Comparison of ENCODE assay signal across 13 cellular contexts in the genomic region with DNA sequence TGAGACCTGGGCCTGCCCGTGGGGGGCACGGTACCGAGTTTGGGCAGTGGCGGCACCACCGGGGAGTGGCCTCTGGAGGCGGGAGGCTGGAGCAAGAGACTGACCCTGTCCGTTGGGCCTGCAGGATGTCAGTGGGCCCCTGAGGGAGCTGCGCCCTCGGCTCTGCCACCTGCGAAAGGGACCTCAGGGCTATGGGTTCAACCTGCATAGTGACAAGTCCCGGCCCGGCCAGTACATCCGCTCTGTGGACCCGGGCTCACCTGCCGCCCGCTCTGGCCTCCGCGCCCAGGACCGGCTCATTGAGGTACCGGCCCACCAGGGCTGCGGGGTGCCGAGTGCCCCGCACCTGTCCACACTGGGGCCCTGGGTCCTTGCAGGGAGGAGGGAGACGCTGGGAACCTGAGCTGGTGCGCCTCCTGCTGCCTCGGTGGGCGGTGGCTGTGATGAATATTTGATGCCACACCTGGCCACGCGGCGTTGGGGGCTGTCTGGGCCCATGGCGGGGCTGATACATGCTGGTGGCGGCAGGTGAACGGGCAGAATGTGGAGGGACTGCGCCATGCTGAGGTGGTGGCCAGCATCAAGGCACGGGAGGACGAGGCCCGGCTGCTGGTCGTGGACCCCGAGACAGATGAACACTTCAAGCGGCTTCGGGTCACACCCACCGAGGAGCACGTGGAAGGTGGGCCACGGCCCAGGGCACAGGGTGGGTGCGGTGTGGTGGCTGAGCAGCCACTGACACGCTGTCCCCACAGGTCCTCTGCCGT. TPM values are rescaled to one million over a fixed set of nuclear protein-coding genes. Genes with fewer than 3 reads are reported as not detected.
DNase-seq lines count a peak whose midpoint lies in the region; ATAC-seq, FAIRE-seq and TF ChIP-seq lines count a peak whose summit lies in the region.
"Had no signal": no experiment of that assay in that cellular context is flagged by ENCODE, and none has a peak within 500 bp of the region (broad histone marks: within the 10 kb centered on the region; RNA-seq: fewer than 3 reads in every experiment).

No MANE protein-coding gene starts in this region.

- no peak for FAIRE-seq in astrocyte (lab: Jason Lieb, UNC)

- ATAC-seq in right lobe of liver (no peak), GM18861 (IDR thresholded peaks at IDR 0.05; ENCODE audit: unreplicated experiment) (no peak)

- H3K4me3 Mint-ChIP-seq in astrocyte (ENCODE audit: unreplicated experiment): no peak overlapping the region
- H3K4me3 Mint-ChIP-seq: activated naive CD4-positive, alpha-beta T cell treated with anti-CD3 and anti-CD28 coated beads, Interleukin-2, amount 10 ng/mL, durations not matched to agents 7 days and 5 days had no signal

- H3K4me2 ChIP-seq in BLaER1 (peak overlapping the region; percentile 94), astrocyte (ENCODE audit: low read length) (peak overlapping the region; percentile 84), smooth muscle cell (peak overlapping the region; percentile 73)

- TF ChIP-seq CTCF in astrocyte (IDR thresholded peaks at IDR 0.05; ENCODE audit: insufficient read depth, low read depth, low read length) (no peak), right lobe of liver (IDR thresholded peaks at IDR 0.05) (peak in 2 of 4 donors; percentile 6 to 16), smooth muscle cell (IDR thresholded peaks at IDR 0.05; ENCODE audit: borderline replicate concordance, insufficient read depth, poor library complexity, severe bottlenecking) (no peak), GM10266 (IDR thresholded peaks at IDR 0.05; ENCODE audit: control insufficient read depth, insufficient read depth, low read depth, missing control alignments) (no peak)

- TF ChIP-seq POLR2A in right lobe of liver (IDR thresholded peaks at IDR 0.05): no peak

- H3K27ac Mint-ChIP-seq in astrocyte (ENCODE audit: unreplicated experiment): no peak overlapping the region
- H3K27ac Mint-ChIP-seq: activated naive CD4-positive, alpha-beta T cell treated with anti-CD3 and anti-CD28 coated beads, Interleukin-2, amount 10 ng/mL, durations not matched to agents 7 days and 5 days had no signal

- peaks cover 100% of the 10 kb centered on the region for H3K4me1 ChIP-seq in BLaER1
- H3K4me1 ChIP-seq in astrocyte (ENCODE audit: insufficient read depth, low read length): peaks cover 80% of the 10 kb centered on the region
- H3K4me1 ChIP-seq in right lobe of liver: peaks cover 1 to 58% (median 23%) of the 10 kb centered on the region in 4 donors
- H3K4me1 ChIP-seq in smooth muscle cell (ENCODE audit: low read depth): peaks cover 21% of the 10 kb centered on the region

- H3K27me3 ChIP-seq in BLaER1: no peaks in the 10 kb centered on the region
- H3K27me3 ChIP-seq in astrocyte (ENCODE audit: insufficient read depth, low read length): no peaks in the 10 kb centered on the region
- H3K27me3 ChIP-seq in right lobe of liver: no peaks in the 10 kb centered on the region
- H3K27me3 ChIP-seq in smooth muscle cell (ENCODE audit: low read depth): no peaks in the 10 kb centered on the region

- H3K36me3 ChIP-seq in BLaER1: peaks cover 13% of the 10 kb centered on the region
- H3K36me3 ChIP-seq in astrocyte (ENCODE audit: insufficient read depth, low read length): no peaks in the 10 kb centered on the region
- peaks cover 0 to 6% (median 3%) of the 10 kb centered on the region in 4 donors for H3K36me3 ChIP-seq in right lobe of liver
- H3K36me3 ChIP-seq in smooth muscle cell (ENCODE audit: low read depth): no peaks in the 10 kb centered on the region
- H3K36me3 ChIP-seq: neutrophil had no signal

- H3K36me3 Mint-ChIP-seq in astrocyte (ENCODE audit: low read depth, unreplicated experiment): no peaks in the 10 kb centered on the region
- H3K36me3 Mint-ChIP-seq: activated naive CD4-positive, alpha-beta T cell treated with anti-CD3 and anti-CD28 coated beads, Interleukin-2, amount 10 ng/mL, durations not matched to agents 7 days and 5 days had no signal

- H3K4me3 ChIP-seq in BLaER1 (peak overlapping the region; percentile 24; the same call in 1 of the 2 replicates), astrocyte (ENCODE audit: insufficient read depth, low read depth, low read length) (peak overlapping the region; percentile 43), right lobe of liver (peak overlapping the region; percentile 39 to 81 (median 74)), smooth muscle cell (peak overlapping the region; percentile 2)

- 27% methylated on average over 2 of the region's 47 CpGs for WGBS in right lobe of liver (ENCODE audit: insufficient coverage, low coverage, low lambda C conversion rate, missing lambda C conversion rate)
- WGBS in smooth muscle cell (ENCODE audit: low lambda C conversion rate): 95% methylated on average over 41 of the region's 47 CpGs

- H3K9me3 Mint-ChIP-seq in astrocyte (ENCODE audit: unreplicated experiment): no peaks in the 10 kb centered on the region
- H3K9me3 Mint-ChIP-seq: activated naive CD4-positive, alpha-beta T cell treated with anti-CD3 and anti-CD28 coated beads, Interleukin-2, amount 10 ng/mL, durations not matched to agents 7 days and 5 days had no signal

- peak overlapping the region; percentile 78 for H3K27ac ChIP-seq in BLaER1
- H3K27ac ChIP-seq in astrocyte (ENCODE audit: low read depth, low read length): peak overlapping the region; percentile 90
- H3K27ac ChIP-seq in right lobe of liver: peak overlapping the region; percentile 86 to 96 (median 87)
- peak overlapping the region; percentile 94 for H3K27ac ChIP-seq in smooth muscle cell (ENCODE audit: low read depth)
- H3K27ac ChIP-seq: neutrophil had no signal

- H3K79me2 ChIP-seq in astrocyte (ENCODE audit: insufficient read depth, low read length) (peaks cover 45% of the 10 kb centered on the region), smooth muscle cell (ENCODE audit: low read depth) (no peaks in the 10 kb centered on the region)

- intact Hi-C loops in right lobe of liver (cut with DNase I): loop anchor here in 1 of 2 donors (5.0 kb wide), 1 partner anchor 116 kb away; no protein-coding TSS in a partner anchor

- peak overlapping the region; percentile 5 for H2AFZ ChIP-seq in astrocyte (ENCODE audit: low read depth, low read length)
- no peak overlapping the region for H2AFZ ChIP-seq in smooth muscle cell (ENCODE audit: low read depth)

- no peaks in the 10 kb centered on the region for H3F3A ChIP-seq in smooth muscle cell (ENCODE audit: low read depth)

- H3K9ac ChIP-seq in BLaER1: peak overlapping the region; percentile 66
- peak overlapping the region; percentile 75 for H3K9ac ChIP-seq in astrocyte (ENCODE audit: low read length)
- peak overlapping the region; percentile 77 for H3K9ac ChIP-seq in smooth muscle cell (ENCODE audit: low read depth)

- DNase-seq in astrocyte (ENCODE audit: low read depth) (no peak), right lobe of liver (peak in 2 of 3 donors; percentile 69 to 72), smooth muscle cell (lab: John Stamatoyannopoulos, UW; ENCODE audit: unreplicated experiment) (no peak), 8988T (no peak), GM10266 (ENCODE audit: extremely low spot score) (no peak)
- no peak for DNase-seq in stimulated activated CD4-positive, alpha-beta T cell treated with anti-CD3 and anti-CD28 coated beads, Interleukin-4, amount 100 ng/mL, for 4 hours
- DNase-seq: activated CD4-positive, alpha-beta T cell treated with anti-CD3 and anti-CD28 coated beads, Interleukin-2, amount 50 U/mL, for 4 hours; activated naive CD4-positive, alpha-beta T cell treated with anti-CD3 and anti-CD28 coated beads, Interleukin-2, amount 10 ng/mL, durations not matched to agents 7 days and 5 days; effector CD8-positive, alpha-beta T cell; MM.1S had no signal

- peaks cover 15% of the 10 kb centered on the region for H3K4me1 Mint-ChIP-seq in astrocyte (ENCODE audit: low read depth, unreplicated experiment)
- H3K4me1 Mint-ChIP-seq: activated naive CD4-positive, alpha-beta T cell treated with anti-CD3 and anti-CD28 coated beads, Interleukin-2, amount 10 ng/mL, durations not matched to agents 7 days and 5 days had no signal

- H4K20me1 ChIP-seq in BLaER1: no peaks in the 10 kb centered on the region
- H4K20me1 ChIP-seq in astrocyte (ENCODE audit: insufficient read depth, low read length): peaks cover 3% of the 10 kb centered on the region
- H4K20me1 ChIP-seq in smooth muscle cell (ENCODE audit: low read depth): no peaks in the 10 kb centered on the region

- H3K9me3 ChIP-seq in BLaER1 (no peaks in the 10 kb centered on the region), astrocyte (ENCODE audit: insufficient read depth, low read depth, low read length) (no peaks in the 10 kb centered on the region), right lobe of liver (no peaks in the 10 kb centered on the region), smooth muscle cell (replicated peaks; ENCODE audit: low read depth) (no peaks in the 10 kb centered on the region)
- H3K9me3 ChIP-seq: neutrophil had no signal

- no peaks in the 10 kb centered on the region for H3K27me3 Mint-ChIP-seq in astrocyte (ENCODE audit: low read depth, unreplicated experiment)

RNA-seq across cellular contexts. Expression of a gene that starts 9.7 kb away (rescaled TPM):
- 92.5 and 106 TPM in 2 replicates for total RNA-seq in astrocyte
- 100 to 1,000 TPM; 129 to 284 (median 186) TPM for total RNA-seq in right lobe of liver
- 14.4 and 21.8 TPM in 2 replicates for total RNA-seq in smooth muscle cell
- polyA plus RNA-seq in smooth muscle cell: 40.2 and 56.8 TPM in 2 replicates

RNA-seq across cellular contexts. Expression of a gene that starts 11.3 kb away (rescaled TPM):
- total RNA-seq in astrocyte (13.2 and 13.7 TPM in 2 replicates), right lobe of liver (100 to 1,000 TPM in 1 of 6 experiments, 10 to 100 TPM in 5; 12.0 to 127 (median 42.6) TPM), smooth muscle cell (14.6 and 23.8 TPM in 2 replicates)
- 36.5 and 39.3 TPM in 2 replicates for polyA plus RNA-seq in smooth muscle cell

RNA-seq across cellular contexts. Expression of a gene that starts 11.4 kb away (rescaled TPM):
- total RNA-seq in astrocyte (89.5 and 94.6 TPM in 2 replicates), right lobe of liver (100 to 1,000 TPM in 1 of 6 experiments, 10 to 100 TPM in 5; 25.7 to 124 (median 59.4) TPM), smooth muscle cell (29.7 and 64.5 TPM in 2 replicates)
- 74.7 and 110 TPM in 2 replicates for polyA plus RNA-seq in smooth muscle cell

RNA-seq across cellular contexts. Expression of a gene that starts 16.8 kb away (rescaled TPM):
- total RNA-seq in astrocyte (2.1 and 2.9 TPM in 2 replicates), right lobe of liver (10 to 100 TPM in 2 of 6 experiments, 1 to 10 TPM in 4; 2.7 to 12.3 (median 8.2) TPM), smooth muscle cell (13.1 and 30.9 TPM in 2 replicates)
- 185 and 193 TPM in 2 replicates for polyA plus RNA-seq in smooth muscle cell

RNA-seq across cellular contexts. Expression of a gene that starts 26.8 kb away (rescaled TPM):
- total RNA-seq in astrocyte (46.0 and 50.0 TPM in 2 replicates), right lobe of liver (10 to 100 TPM; 21.6 to 46.4 (median 25.0) TPM), smooth muscle cell (23.2 and 27.2 TPM in 2 replicates)
- polyA plus RNA-seq in smooth muscle cell: 27.9 and 32.7 TPM in 2 replicates

Comparison
In these comparisons a context has a peak if more than half of its experiments do, and no peak if none do; other contexts are left out.
1. H3K4me3 ChIP-seq: peak in every context shown above with its lines; median percentile 74 in right lobe of liver; 43 in astrocyte; 24 in BLaER1; 2 in smooth muscle cell.
2. DNase-seq: peak in right lobe of liver (2 of 3); none in astrocyte (single experiment), smooth muscle cell (single experiment), 8988T (single experiment), GM10266 (single experiment) and stimulated activated CD4-positive, alpha-beta T cell treated with anti-CD3 and anti-CD28 coated beads, Interleukin-4, amount 100 ng/mL, for 4 hours (0 of 2).
3. Peak in every context shown above with its lines, with median percentiles within 50 percentile points of each other: H3K27ac ChIP-seq, H3K4me2 ChIP-seq and H3K9ac ChIP-seq.